19 cellular contexts compared by ENCODE assay signal in genomic region chr11:121300313-121300971, GRCh38. TPM values are rescaled to one million over a fixed set of nuclear protein-coding genes. Genes with fewer than 3 reads are reported as not detected.
DNase-seq lines count a peak whose midpoint lies in the region; ATAC-seq, FAIRE-seq and TF ChIP-seq lines count a peak whose summit lies in the region.
"Had no signal": no experiment of that assay in that cellular context is flagged by ENCODE, and none has a peak within 500 bp of the region (broad histone marks: within the 10 kb centered on the region; RNA-seq: fewer than 3 reads in every experiment).

No MANE protein-coding gene starts in this region.

- RAD21 ChIA-PET in GM12878 (lab: Charles Lee; ENCODE audit: unreplicated experiment): interaction anchor here (1.1 to 1.5 kb wide), 2 partner anchors 9 to 50 kb away, joined by 3 read pairs; no protein-coding TSS in a partner anchor

- no peak for DNase-seq in activated naive CD4-positive, alpha-beta T cell treated with anti-CD3 and anti-CD28 coated beads, Interleukin-2, amount 10 ng/mL, durations not matched to agents 7 days and 5 days
- DNase-seq in GM12878 (ENCODE audit: low read depth, low spot score): no peak
- no peak for DNase-seq in HepG2 (ENCODE audit: low spot score)
- no peak for DNase-seq in upper lobe of right lung
- no peak for DNase-seq in pons (ENCODE audit: low spot score)
- DNase-seq in uterus: no peak
- DNase-seq: activated CD4-positive, alpha-beta T cell treated with anti-CD3 and anti-CD28 coated beads, Interleukin-2, amount 10 ng/mL, durations not matched to agents 7 days and 5 days; activated T-cell treated with anti-CD3 and anti-CD28 coated beads, Interleukin-2, amount 50 U/mL, for 4 hours; GF-D8; GM23248; left colon; NCI-H1694 treated with DMSO at 0.1 percent for 48 hours; NCI-H526 treated with DMSO at 0.1 percent for 48 hours had no signal

- no peak overlapping the region for H3K4me3 Mint-ChIP-seq in activated naive CD4-positive, alpha-beta T cell treated with anti-CD3 and anti-CD28 coated beads, Interleukin-2, amount 50 U/mL, for 24 hours
- no peak overlapping the region for H3K4me3 Mint-ChIP-seq in activated naive CD4-positive, alpha-beta T cell treated with anti-CD3 and anti-CD28 coated beads, Interleukin-2, amount 10 ng/mL, durations not matched to agents 7 days and 5 days
- H3K4me3 Mint-ChIP-seq: activated CD4-positive, alpha-beta T cell treated with anti-CD3 and anti-CD28 coated beads, Interleukin-2, amount 10 ng/mL, durations not matched to agents 7 days and 5 days; activated T-cell treated with anti-CD3 and anti-CD28 coated beads, Interleukin-2, amount 50 U/mL, for 4 hours; stimulated activated effector memory CD8-positive, alpha-beta T cell treated with anti-CD3 and anti-CD28 coated beads, Interleukin-12 subunit alpha, Interleukin-12 subunit beta, amount 100 ng/mL, for 72 hours had no signal

- no peak for TF ChIP-seq RAD21 in GM12878 (IDR thresholded peaks at IDR 0.05; ENCODE audit: insufficient read depth, low read depth, low read length)
- no peak for TF ChIP-seq RAD21 in HepG2 (CRISPR knock-in tag; IDR thresholded peaks at IDR 0.05)

- no peaks in the 10 kb centered on the region for H3K9me3 Mint-ChIP-seq in activated naive CD4-positive, alpha-beta T cell treated with anti-CD3 and anti-CD28 coated beads, Interleukin-2, amount 50 U/mL, for 24 hours
- H3K9me3 Mint-ChIP-seq in activated naive CD4-positive, alpha-beta T cell treated with anti-CD3 and anti-CD28 coated beads, Interleukin-2, amount 10 ng/mL, durations not matched to agents 7 days and 5 days: no peaks in the 10 kb centered on the region
- H3K9me3 Mint-ChIP-seq: activated T-cell treated with anti-CD3 and anti-CD28 coated beads, Interleukin-2, amount 50 U/mL, for 4 hours; IgD-negative memory B cell; stimulated activated effector memory CD8-positive, alpha-beta T cell treated with anti-CD3 and anti-CD28 coated beads, Interleukin-12 subunit alpha, Interleukin-12 subunit beta, amount 100 ng/mL, for 72 hours had no signal

- peak overlapping the region; percentile 43 for H3K27ac Mint-ChIP-seq in activated naive CD4-positive, alpha-beta T cell treated with anti-CD3 and anti-CD28 coated beads, Interleukin-2, amount 50 U/mL, for 24 hours
- H3K27ac Mint-ChIP-seq in activated naive CD4-positive, alpha-beta T cell treated with anti-CD3 and anti-CD28 coated beads, Interleukin-2, amount 10 ng/mL, durations not matched to agents 7 days and 5 days: no peak overlapping the region
- H3K27ac Mint-ChIP-seq: activated CD4-positive, alpha-beta T cell treated with anti-CD3 and anti-CD28 coated beads, Interleukin-2, amount 10 ng/mL, durations not matched to agents 7 days and 5 days; stimulated activated effector memory CD8-positive, alpha-beta T cell treated with anti-CD3 and anti-CD28 coated beads, Interleukin-12 subunit alpha, Interleukin-12 subunit beta, amount 100 ng/mL, for 72 hours had no signal

- H4K20me1 ChIP-seq in GM12878 (ENCODE audit: control insufficient read depth, insufficient read depth) (no peaks in the 10 kb centered on the region; the same call in 1 of the 2 replicates), HepG2 (ENCODE audit: insufficient read depth, low read length) (peaks cover 31% of the 10 kb centered on the region)

- TF ChIP-seq CTCF in GM12878 (IDR thresholded peaks at IDR 0.05 in 2 of 3, conservative IDR thresholded peaks at IDR 0.05 in 1 of 3; ENCODE audit: control insufficient read depth in 2 of 3, extremely low read depth in 1 of 3, insufficient read depth in 1 of 3, low read depth in 3 of 3, low read length in 3 of 3): no peak
- TF ChIP-seq CTCF in HepG2 (CRISPR knock-in tag; IDR thresholded peaks at IDR 0.05): no peak
- TF ChIP-seq CTCF in upper lobe of right lung (IDR thresholded peaks at IDR 0.05): no peak
- TF ChIP-seq CTCF in uterus (IDR thresholded peaks at IDR 0.05): no peak

- ATAC-seq in GM12878: peak; percentile 40
- no peak; the same call in 2 of the 3 replicates for ATAC-seq in HepG2
- ATAC-seq in upper lobe of right lung: peak; percentile 75
- ATAC-seq in GM18502 (IDR thresholded peaks at IDR 0.05; ENCODE audit: poor library complexity, unreplicated experiment): no peak
- ATAC-seq: A549; activated T-cell treated with anti-CD3 and anti-CD28 coated beads, Interleukin-2, amount 50 U/mL, for 4 hours; left colon; stimulated activated effector memory CD8-positive, alpha-beta T cell treated with anti-CD3 and anti-CD28 coated beads, Interleukin-12 subunit alpha, Interleukin-12 subunit beta, amount 100 ng/mL, for 72 hours had no signal

- TF ChIP-seq EP300 in GM12878 (IDR thresholded peaks at IDR 0.05; ENCODE audit: borderline replicate concordance in 1 of 2, control insufficient read depth in 1 of 2, low read depth in 2 of 2, low read length in 2 of 2): no peak
- no peak for TF ChIP-seq EP300 in HepG2 (IDR thresholded peaks at IDR 0.05; ENCODE audit: low read depth in 2 of 2, low read length in 2 of 2)
- TF ChIP-seq EP300 in HepG2 (CRISPR knock-in tag; IDR thresholded peaks at IDR 0.05; ENCODE audit: borderline replicate concordance): no peak

- POLR2A ChIA-PET in GM12878 (lab: Charles Lee) (interaction anchor here (2.2 kb wide), 1 partner anchor 8 kb away, joined by 14 read pairs; the partner anchor contains the start of gene SC5D), HepG2 (lab: Yijun Ruan, JAX) (no interaction called here)

- H3K79me2 ChIP-seq in GM12878 (ENCODE audit: control insufficient read depth, insufficient read depth, low read length): peaks cover 49% of the 10 kb centered on the region
- H3K79me2 ChIP-seq in HepG2 (ENCODE audit: insufficient read depth, low read length): peaks cover 76% of the 10 kb centered on the region

- H3K36me3 ChIP-seq in GM12878 (ENCODE audit: control insufficient read depth in 2 of 2, insufficient read depth in 2 of 2, low read length in 1 of 2) (peaks cover 0 to 1% of the 10 kb centered on the region in 2 experiments; a peak in 1 of 4 replicates), HepG2 (replicated peaks in 1 of 2; ENCODE audit: control insufficient read depth in 1 of 2, insufficient read depth in 2 of 2, low read length in 2 of 2) (peaks cover 0 to 19% of the 10 kb centered on the region in 2 experiments; a peak in 3 of 5 replicates), upper lobe of right lung (peaks cover 21% of the 10 kb centered on the region), uterus (no peaks in the 10 kb centered on the region)

- TF ChIP-seq POLR2A in GM12878 (IDR thresholded peaks at IDR 0.05; ENCODE audit: low read depth, low read length): no peak
- TF ChIP-seq POLR2A in HepG2 (IDR thresholded peaks at IDR 0.05; ENCODE audit: insufficient read depth in 1 of 2, low read depth in 2 of 2, low read length in 2 of 2): no peak
- TF ChIP-seq POLR2A in uterus (IDR thresholded peaks at IDR 0.05): no peak

- H3K27ac ChIP-seq in GM12878 (ENCODE audit: control insufficient read depth, insufficient read depth) (peak overlapping the region; percentile 32; the same call in 1 of the 2 replicates), HepG2 (ENCODE audit: extremely low read length, insufficient read depth, low read length) (peak overlapping the region; percentile 14), upper lobe of right lung (no peak overlapping the region), uterus (no peak overlapping the region)
- H3K27ac ChIP-seq: A549, GM23248 had no signal

- H3K4me2 ChIP-seq in GM12878 (ENCODE audit: control insufficient read depth, insufficient read depth) (no peak overlapping the region), HepG2 (ENCODE audit: low read depth, low read length) (no peak overlapping the region)
- H3K4me2 ChIP-seq: A549 had no signal

- peaks cover 66% of the 10 kb centered on the region for H3K4me1 Mint-ChIP-seq in activated naive CD4-positive, alpha-beta T cell treated with anti-CD3 and anti-CD28 coated beads, Interleukin-2, amount 50 U/mL, for 24 hours
- H3K4me1 Mint-ChIP-seq in activated naive CD4-positive, alpha-beta T cell treated with anti-CD3 and anti-CD28 coated beads, Interleukin-2, amount 10 ng/mL, durations not matched to agents 7 days and 5 days: peaks cover 22% of the 10 kb centered on the region

- H3K9ac ChIP-seq in GM12878 (ENCODE audit: control insufficient read depth, insufficient read depth, low read length) (no peak overlapping the region), HepG2 (ENCODE audit: insufficient read depth, low read depth, low read length) (no peak overlapping the region)
- H3K9ac ChIP-seq: GM23248 had no signal

- H2AFZ ChIP-seq in GM12878 (ENCODE audit: control insufficient read depth, low read depth, low read length) (no peak overlapping the region), HepG2 (ENCODE audit: low read length) (no peak overlapping the region)
- H2AFZ ChIP-seq: GM23248 had no signal

- no peak for FAIRE-seq in GM12878 (lab: Jason Lieb, UNC)
- FAIRE-seq in HepG2 (lab: Jason Lieb, UNC): no peak
- FAIRE-seq: A549 had no signal

- H3K27me3 Mint-ChIP-seq in activated naive CD4-positive, alpha-beta T cell treated with anti-CD3 and anti-CD28 coated beads, Interleukin-2, amount 50 U/mL, for 24 hours: no peaks in the 10 kb centered on the region
- no peaks in the 10 kb centered on the region for H3K27me3 Mint-ChIP-seq in activated naive CD4-positive, alpha-beta T cell treated with anti-CD3 and anti-CD28 coated beads, Interleukin-2, amount 10 ng/mL, durations not matched to agents 7 days and 5 days
- H3K27me3 Mint-ChIP-seq: activated CD4-positive, alpha-beta T cell treated with anti-CD3 and anti-CD28 coated beads, Interleukin-2, amount 10 ng/mL, durations not matched to agents 7 days and 5 days; IgD-negative memory B cell had no signal

- SMC1A ChIA-PET in GM12878 (lab: Charles Lee; ENCODE audit: uncharacterized antibody, unreplicated experiment): interaction anchor here (0.6 to 1.8 kb wide), 9 partner anchors 9 to 292 kb away, joined by 3 to 10 read pairs (median 4); no protein-coding TSS in a partner anchor

- H3K9me3 ChIP-seq in GM12878 (replicated peaks; ENCODE audit: control insufficient read depth, insufficient read depth, low read length) (peaks cover 13% of the 10 kb centered on the region), HepG2 (ENCODE audit: low read length) (no peaks in the 10 kb centered on the region), upper lobe of right lung (no peaks in the 10 kb centered on the region), uterus (no peaks in the 10 kb centered on the region)
- H3K9me3 ChIP-seq: A549, adrenal gland had no signal

- no peak overlapping the region; the same call in 1 of the 2 replicates for H3K4me3 ChIP-seq in GM12878
- no peak overlapping the region for H3K4me3 ChIP-seq in HepG2 (replicated peaks in 1 of 3; ENCODE audit: insufficient read depth in 1 of 3, low read depth in 2 of 3, low read length in 3 of 3)
- H3K4me3 ChIP-seq in upper lobe of right lung: no peak overlapping the region
- no peak overlapping the region for H3K4me3 ChIP-seq in uterus
- H3K4me3 ChIP-seq: A549, adrenal gland, GM23248 had no signal

- no TSS peak for BruUV-seq in GM12878 (replicated peaks; lab: Mats Ljungman, UMichigan)
- no TSS peak for BruUV-seq in HepG2 (replicated peaks; lab: Mats Ljungman, UMichigan)

- in situ Hi-C loops in GM12878 (cut with MboI): no loop called here
- in situ Hi-C loops in HepG2 (cut with HindIII; ENCODE audit: extremely low pct_ligation_motif_present, low pct_unique_long_range_greater_than_20kb): no loop called here

- peaks cover 12% of the 10 kb centered on the region for H3K36me3 Mint-ChIP-seq in activated naive CD4-positive, alpha-beta T cell treated with anti-CD3 and anti-CD28 coated beads, Interleukin-2, amount 50 U/mL, for 24 hours
- H3K36me3 Mint-ChIP-seq in activated naive CD4-positive, alpha-beta T cell treated with anti-CD3 and anti-CD28 coated beads, Interleukin-2, amount 10 ng/mL, durations not matched to agents 7 days and 5 days: peaks cover 37% of the 10 kb centered on the region

- H3K27me3 ChIP-seq in GM12878 (replicated peaks in 1 of 2; ENCODE audit: control insufficient read depth in 2 of 2, insufficient read depth in 2 of 2, low read length in 1 of 2) (no peaks in the 10 kb centered on the region), HepG2 (ENCODE audit: control insufficient read depth in 1 of 2, insufficient read depth in 2 of 2, low read length in 2 of 2) (no peaks in the 10 kb centered on the region), upper lobe of right lung (no peaks in the 10 kb centered on the region), uterus (no peaks in the 10 kb centered on the region)
- H3K27me3 ChIP-seq: adrenal gland had no signal

- H3K4me1 ChIP-seq in GM12878 (ENCODE audit: control insufficient read depth, insufficient read depth, low read length) (peaks cover 19% of the 10 kb centered on the region), HepG2 (ENCODE audit: insufficient read depth, low read length) (peaks cover 36% of the 10 kb centered on the region), upper lobe of right lung (peaks cover 3% of the 10 kb centered on the region), uterus (no peaks in the 10 kb centered on the region)

- intact Hi-C loops in GM12878 (cut with micrococcal nuclease; ENCODE audit: unreplicated experiment): no loop called here
- intact Hi-C loops in HepG2 (cut with micrococcal nuclease; ENCODE audit: unreplicated experiment): no loop called here
- intact Hi-C loops in upper lobe of right lung (cut with DNase I): no loop called here
- intact Hi-C loops in uterus (cut with DNase I; ENCODE audit: low total_unique reads): no loop called here

- whole genome bisulfite sequencing in GM12878 (ENCODE audit: insufficient coverage, insufficient replicate concordance, low lambda C conversion rate, missing lambda C conversion rate): 97% methylated on average over 2 of the region's 2 CpGs
- WGBS in HepG2 (ENCODE audit: low lambda C conversion rate): 100% methylated on average over 2 of the region's 2 CpGs

- CTCF ChIA-PET in activated naive CD4-positive, alpha-beta T cell treated with anti-CD3 and anti-CD28 coated beads, Interleukin-2, amount 10 ng/mL, durations not matched to agents 7 days and 5 days (lab: Charles Lee): interaction anchor here (0.7 to 0.9 kb wide), 2 partner anchors 19 to 251 kb away, joined by 3 to 4 read pairs; no protein-coding TSS in a partner anchor
- CTCF ChIA-PET in GM12878 (lab: Yijun Ruan, JAX) (interaction anchor here (0.6 to 1.3 kb wide), 4 partner anchors 18 to 77 kb away, joined by 4 read pairs; no protein-coding TSS in a partner anchor), HepG2 (lab: Yijun Ruan, JAX; ENCODE audit: low intra/inter-chr PET ratio, low total read pairs) (no interaction called here)

RNA-seq across cellular contexts. Expression of gene SC5D, which starts 7.9 kb away (rescaled TPM):
- total RNA-seq in GM12878 (2013; cell fraction: nucleolus; rRNA removed): 66.7 and 75.4 TPM in 2 replicates
- 27.2 and 30.1 TPM in 2 replicates for total RNA-seq in GM12878 (2014; rRNA removed)
- 36.0 and 36.3 TPM in 2 replicates for total RNA-seq in GM12878 (2014; rRNA removed; fragmentation: Illumina TruSeq; extraction: Trizol)
- 22.5 and 23.7 TPM in 2 replicates for total RNA-seq in GM12878 (2021)
- 27.6 TPM for polyA plus RNA-seq in GM12878 (2011; ENCODE audit: low read depth)
- polyA plus RNA-seq in GM12878 (2011; rRNA removed): 134 and 148 TPM in 2 replicates
- polyA plus RNA-seq in GM12878 (2011; cell fraction: cytosol; rRNA removed): 24.0 and 42.1 TPM in 2 replicates
- 27.7 and 29.9 TPM in 2 replicates for polyA plus RNA-seq in GM12878 (2011; cell fraction: nucleus; rRNA removed)
- 40.9 and 62.5 TPM in 2 replicates for polyA plus RNA-seq in GM12878 (2012)
- 46.1 and 58.9 TPM in 2 replicates for polyA plus RNA-seq in GM12878 (2014; fragmentation: Illumina TruSeq; extraction: Trizol)
- 10 to 100 TPM; 26.5 to 31.7 TPM for polyA plus RNA-seq in GM12878 (2014; fragmentation: Nextera tagmentation; extraction: Ambion mirVana)
- polyA plus RNA-seq in GM12878 (2014; rRNA removed): 25.3 and 39.5 TPM in 2 replicates
- polyA plus RNA-seq in GM12878 (2016; fragmentation: Nextera tagmentation; extraction: Ambion mirVana): 10 to 100 TPM; 26.2 to 30.0 TPM
- 60.1 and 106 TPM in 2 replicates for polyA minus RNA-seq in GM12878 (2011; rRNA and poly(A)+ RNA removed)
- polyA minus RNA-seq in GM12878 (2011; cell fraction: cytosol; rRNA and poly(A)+ RNA removed): 12.4 and 22.0 TPM in 2 replicates
- polyA minus RNA-seq in GM12878 (2011; cell fraction: nucleus; rRNA and poly(A)+ RNA removed): 25.4 and 34.3 TPM in 2 replicates
- 48.6 and 84.4 TPM in 2 replicates for total RNA-seq in HepG2 (2016; rRNA removed; fragmentation: Illumina TruSeq; extraction: Trizol)
- 9.4 and 11.7 TPM in 2 replicates for total RNA-seq in HepG2 (2016; cell fraction: cytosol; rRNA removed; fragmentation: Illumina TruSeq; extraction: Trizol; ENCODE audit: low read depth)
- total RNA-seq in HepG2 (2016; cell fraction: insoluble cytoplasmic fraction; rRNA removed; fragmentation: Illumina TruSeq; extraction: Trizol): 49.0 and 80.4 TPM in 2 replicates
- 18.2 and 23.9 TPM in 2 replicates for total RNA-seq in HepG2 (2016; cell fraction: membrane; rRNA removed; fragmentation: Illumina TruSeq; extraction: Trizol)
- 88.0 and 105 TPM in 2 replicates for total RNA-seq in HepG2 (2016; cell fraction: nucleus; rRNA removed; fragmentation: Illumina TruSeq; extraction: Trizol)
- polyA plus RNA-seq in HepG2 (2011; rRNA removed): 155 and 186 TPM in 2 replicates
- 29.9 and 67.8 TPM in 2 replicates for polyA plus RNA-seq in HepG2 (2011; cell fraction: cytosol; rRNA removed)
- polyA plus RNA-seq in HepG2 (2011; cell fraction: nucleus; rRNA removed): 12.9 and 36.4 TPM in 2 replicates
- polyA plus RNA-seq in HepG2 (2012): 147 and 186 TPM in 2 replicates
- polyA plus RNA-seq in HepG2 (2016; cell fraction: cytosol; fragmentation: Illumina TruSeq; extraction: Trizol; ENCODE audit: low read depth): 8.7 and 9.0 TPM in 2 replicates
- 58.1 and 58.6 TPM in 2 replicates for polyA plus RNA-seq in HepG2 (2016; cell fraction: insoluble cytoplasmic fraction; fragmentation: Illumina TruSeq; extraction: Trizol; ENCODE audit: low read depth)
- 16.3 and 18.5 TPM in 2 replicates for polyA plus RNA-seq in HepG2 (2016; cell fraction: membrane; fragmentation: Illumina TruSeq; extraction: Trizol; ENCODE audit: low read depth)
- polyA plus RNA-seq in HepG2 (2016; cell fraction: nucleus; fragmentation: Illumina TruSeq; extraction: Trizol; ENCODE audit: insufficient read depth, low read depth): 135 and 141 TPM in 2 replicates
- polyA minus RNA-seq in HepG2 (2011; rRNA and poly(A)+ RNA removed; ENCODE audit: low replicate concordance): 28.6 and 108 TPM in 2 replicates
- 100 and 145 TPM in 2 replicates for polyA minus RNA-seq in HepG2 (2011; cell fraction: cytosol; rRNA and poly(A)+ RNA removed)
- polyA minus RNA-seq in HepG2 (2011; cell fraction: nucleus; rRNA and poly(A)+ RNA removed): 50.2 and 78.9 TPM in 2 replicates
- total RNA-seq in upper lobe of right lung: 64.8 TPM
- 10 to 100 TPM in 3 of 4 donors, 1 to 10 TPM in 1; 7.7 to 56.0 (median 23.1) TPM for total RNA-seq in uterus

Comparison
In these comparisons a context has a peak if more than half of its experiments do, and no peak if none do; other contexts are left out.
1. ATAC-seq: peak in GM12878 (single experiment) and upper lobe of right lung (single experiment); none in HepG2 (single experiment) and GM18502 (single experiment).
2. H3K27ac ChIP-seq: peak in GM12878 (single experiment) and HepG2 (single experiment); none in upper lobe of right lung (single experiment) and uterus (0 of 2).